19 cellular contexts compared by ENCODE assay signal in the genomic region with DNA sequence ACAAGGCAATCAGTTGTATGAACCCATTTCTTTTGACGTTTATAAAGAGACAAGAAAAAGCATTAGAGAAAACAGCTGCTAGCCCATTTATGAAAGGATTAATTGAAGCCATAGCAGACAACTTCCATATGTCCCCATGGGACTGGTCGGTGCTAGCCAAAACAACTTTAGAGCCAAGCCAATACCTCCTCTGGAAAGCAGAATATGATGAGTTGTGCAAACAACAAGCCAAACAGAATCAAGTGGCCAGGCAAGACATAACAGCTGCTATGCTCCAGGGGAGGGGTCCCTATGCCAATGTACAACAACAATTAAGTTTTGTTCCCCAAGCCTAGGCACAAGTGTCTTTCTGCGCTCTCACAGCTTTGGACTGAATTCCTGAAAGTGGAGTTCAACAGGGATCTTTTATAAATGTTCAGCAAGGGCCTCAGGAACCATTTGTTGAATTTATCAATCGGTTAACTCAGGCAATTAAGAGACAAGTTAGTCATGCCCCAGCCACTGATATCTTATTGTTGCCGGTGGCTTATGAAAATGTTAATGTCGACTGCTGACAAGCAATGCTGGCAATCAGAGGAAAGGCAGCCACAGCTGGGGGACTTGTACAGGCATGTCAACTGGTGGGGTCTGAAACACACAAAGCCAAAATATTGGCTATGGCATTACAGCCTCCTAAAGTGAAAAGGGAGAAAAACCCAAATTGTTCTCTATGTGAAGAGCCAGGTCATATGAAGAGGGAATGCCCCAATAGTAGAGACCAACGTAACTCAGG.
"Had no signal": no experiment of that assay in that cellular context is flagged by ENCODE, and none has a peak within 500 bp of the region (broad histone marks: within the 10 kb centered on the region; RNA-seq: fewer than 3 reads in every experiment).

No MANE protein-coding gene starts in this region.

- H3K4me1 ChIP-seq: ascending aorta, left lung, right lobe of liver had no signal

- H3K27me3 ChIP-seq: ascending aorta, cardiac muscle cell, left lung, right lobe of liver had no signal

- H3K9me3 ChIP-seq: right lobe of liver had no signal

- H3K27ac Mint-ChIP-seq: activated naive CD4-positive, alpha-beta T cell treated with anti-CD3 and anti-CD28 coated beads, Interleukin-2, amount 10 ng/mL, durations not matched to agents 7 days and 5 days; activated T-helper 17 cell treated with anti-CD3 and anti-CD28 coated beads, Interleukin-2, amount 50 U/mL, for 72 hours; natural killer cell had no signal

- H3K4me2 ChIP-seq: smooth muscle cell had no signal

- ATAC-seq: activated T-helper 17 cell treated with anti-CD3 and anti-CD28 coated beads, Interleukin-2, amount 50 U/mL, for 72 hours; esophagus mucosa; left lung; natural killer cell; right lobe of liver; stimulated activated naive CD8-positive, alpha-beta T cell treated with anti-CD3 and anti-CD28 coated beads, Interleukin-15, Interleukin-2, amounts not matched to agents 100 U/mL and 50 U/mL, for 24 hours had no signal

- H3K4me1 Mint-ChIP-seq: activated naive CD4-positive, alpha-beta T cell treated with anti-CD3 and anti-CD28 coated beads, Interleukin-2, amount 10 ng/mL, durations not matched to agents 7 days and 5 days; activated T-helper 17 cell treated with anti-CD3 and anti-CD28 coated beads, Interleukin-2, amount 50 U/mL, for 72 hours; natural killer cell had no signal

- H3K27me3 Mint-ChIP-seq: activated naive CD4-positive, alpha-beta T cell treated with anti-CD3 and anti-CD28 coated beads, Interleukin-2, amount 10 ng/mL, durations not matched to agents 7 days and 5 days; activated T-helper 17 cell treated with anti-CD3 and anti-CD28 coated beads, Interleukin-2, amount 50 U/mL, for 72 hours had no signal

- FAIRE-seq: endometrium, keratinocyte had no signal

- H3K36me3 ChIP-seq: ascending aorta, cardiac muscle cell, left lung, right lobe of liver had no signal

- H3K27ac ChIP-seq: ascending aorta, cardiac muscle cell, left lung, right lobe of liver had no signal

- H3K4me3 Mint-ChIP-seq: activated naive CD4-positive, alpha-beta T cell treated with anti-CD3 and anti-CD28 coated beads, Interleukin-2, amount 10 ng/mL, durations not matched to agents 7 days and 5 days; activated T-helper 17 cell treated with anti-CD3 and anti-CD28 coated beads, Interleukin-2, amount 50 U/mL, for 72 hours; natural killer cell had no signal

- H3K36me3 Mint-ChIP-seq: activated naive CD4-positive, alpha-beta T cell treated with anti-CD3 and anti-CD28 coated beads, Interleukin-2, amount 10 ng/mL, durations not matched to agents 7 days and 5 days; natural killer cell had no signal

- H3K4me3 ChIP-seq: ascending aorta, cardiac muscle cell, left lung, right lobe of liver, smooth muscle cell had no signal

- DNase-seq: activated CD4-positive, alpha-beta T cell treated with anti-CD3 and anti-CD28 coated beads for 1 hour; activated CD4-positive, alpha-beta T cell treated with anti-CD3 and anti-CD28 coated beads, Interleukin-2, amount 50 U/mL, for 4 hours; activated naive CD4-positive, alpha-beta T cell treated with anti-CD3 and anti-CD28 coated beads, Interleukin-2, amount 10 ng/mL, durations not matched to agents 7 days and 5 days; left lung; mesenchymal stem cell; natural killer cell; right lobe of liver; stimulated activated CD4-positive, alpha-beta T cell treated with anti-CD3 and anti-CD28 coated beads, Interleukin-4, amount 100 ng/mL, for 4 hours; stimulated activated CD8-positive, alpha-beta memory T cell treated with anti-CD3 and anti-CD28 coated beads, Interleukin-4, amount 100 ng/mL, for 48 hours; stimulated activated naive CD8-positive, alpha-beta T cell treated with anti-CD3 and anti-CD28 coated beads, Interleukin-15, Interleukin-2, amounts not matched to agents 100 U/mL and 50 U/mL, for 24 hours; T-helper 9 cell; trophoblast cell had no signal
